7 cellular contexts compared by ENCODE assay signal in genomic region chr17:7856840-7857723, GRCh38.
DNase-seq lines count a peak whose midpoint lies in the region; ATAC-seq and TF ChIP-seq lines count a peak whose summit lies in the region.

Gene NAA38, minus strand, starts transcription at chr17:7857559. Its CDS starts 96 bp downstream, at chr17:7857463.

- ATAC-seq in GM18505 (IDR thresholded peaks at IDR 0.05; ENCODE audit: unreplicated experiment) (peak; percentile 69), HG02973 (IDR thresholded peaks at IDR 0.05; ENCODE audit: unreplicated experiment) (peak; percentile 64)

- TF ChIP-seq POLR2A in GM18505 (IDR thresholded peaks at IDR 0.05; ENCODE audit: borderline replicate concordance, extremely low read depth, insufficient read depth, insufficient read length), result peak; percentile 82

- H3K4me3 ChIP-seq in retinal pigment epithelial cell (ENCODE audit: low read length), result peak within 1 kb of the TSS; percentile 52

- peak; percentile 33 for TF ChIP-seq CTCF in retinal pigment epithelial cell (conservative IDR thresholded peaks at IDR 0.05; ENCODE audit: low read depth, low read length)

- peak; percentile 98 for DNase-seq in NCI-H1930 (lab: John Stamatoyannopoulos, UW)
- DNase-seq in T-helper 22 cell (ENCODE audit: low read depth), result peak; percentile 95
- DNase-seq in astrocyte of the hippocampus (ENCODE audit: low read depth, low spot score), result peak; percentile 99
- DNase-seq in hippocampal formation (lab: John Stamatoyannopoulos, UW), result peak; percentile 97 to 99
- peak; percentile 98 for DNase-seq in retinal pigment epithelial cell (ENCODE audit: low read depth)

Comparison
In these comparisons a context has a peak if more than half of its experiments do, and no peak if none do; other contexts are left out.
1. Peak in every context shown above with its lines: DNase-seq, ATAC-seq and H3K4me3 ChIP-seq.